Comparison of ENCODE assay signal across 1 cellular context in the genomic region with DNA sequence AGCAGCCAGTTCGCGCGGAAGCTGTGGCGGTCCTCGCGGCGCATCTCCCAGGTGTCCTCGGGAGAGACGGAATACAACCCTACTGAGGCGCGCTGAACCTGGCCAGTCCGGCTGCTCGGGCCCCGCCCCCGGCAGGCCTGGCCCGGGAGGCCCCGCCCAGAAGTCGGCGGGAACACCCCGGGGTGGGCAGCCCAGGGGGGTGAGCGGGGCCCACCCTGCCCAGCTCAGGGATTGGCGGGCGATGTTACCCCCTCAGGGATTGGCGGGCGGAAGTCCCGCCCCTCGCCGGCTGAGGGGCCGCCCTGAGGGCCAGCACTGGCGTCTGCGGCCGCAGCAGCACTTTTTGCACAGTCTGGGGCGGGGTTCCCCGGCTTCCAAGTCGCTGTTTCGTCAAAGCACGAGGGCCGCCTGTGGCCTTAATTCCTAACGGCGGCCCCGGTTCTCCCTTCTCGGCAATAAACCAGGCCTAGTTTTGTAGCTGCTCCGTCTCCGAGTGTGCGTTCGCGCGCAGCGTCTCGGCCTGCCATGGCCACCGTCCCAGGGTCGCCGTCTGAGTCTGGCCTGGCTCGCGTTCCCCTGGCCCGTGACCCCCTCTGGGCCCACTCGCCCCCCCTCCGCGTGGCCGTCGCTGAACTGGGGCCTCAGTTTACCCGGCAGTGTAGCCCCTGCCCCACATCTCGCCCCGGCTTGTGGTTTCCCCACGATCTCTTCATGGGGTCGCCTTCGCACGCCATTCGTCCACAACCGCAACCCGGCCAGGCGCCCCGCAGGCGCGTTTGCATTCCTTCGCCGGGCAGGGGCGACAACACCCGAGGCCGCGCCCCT.
TF ChIP-seq lines count a peak whose summit lies in the region.

No MANE protein-coding gene starts in this region.

TF ChIP-seq in K562, 482 proteins besides CTCF, POLR2A, EP300 and RAD21 (continued from another document):
- no peak for TF ChIP-seq CCNT2 (IDR thresholded peaks at IDR 0.05; ENCODE audit: borderline replicate concordance, extremely low read depth, insufficient read length, low read depth, low read length)
- TF ChIP-seq RBFOX2 (IDR thresholded peaks at IDR 0.05; ENCODE audit: low read depth, low read length) = no peak
- TF ChIP-seq PRPF4 (IDR thresholded peaks at IDR 0.05; ENCODE audit: insufficient read depth, low read depth, low read length, poor library complexity, severe bottlenecking) = peak; percentile 37
- TF ChIP-seq MYBL2 (IDR thresholded peaks at IDR 0.05; ENCODE audit: low read depth) = no peak
- TF ChIP-seq MYBL2 (CRISPR knock-in tag; IDR thresholded peaks at IDR 0.05; ENCODE audit: borderline replicate concordance) = no peak
- peak; percentile 56 for TF ChIP-seq RBM22 (IDR thresholded peaks at IDR 0.05; ENCODE audit: low read depth, low read length, poor library complexity, severe bottlenecking)
- TF ChIP-seq, protein P1, sequence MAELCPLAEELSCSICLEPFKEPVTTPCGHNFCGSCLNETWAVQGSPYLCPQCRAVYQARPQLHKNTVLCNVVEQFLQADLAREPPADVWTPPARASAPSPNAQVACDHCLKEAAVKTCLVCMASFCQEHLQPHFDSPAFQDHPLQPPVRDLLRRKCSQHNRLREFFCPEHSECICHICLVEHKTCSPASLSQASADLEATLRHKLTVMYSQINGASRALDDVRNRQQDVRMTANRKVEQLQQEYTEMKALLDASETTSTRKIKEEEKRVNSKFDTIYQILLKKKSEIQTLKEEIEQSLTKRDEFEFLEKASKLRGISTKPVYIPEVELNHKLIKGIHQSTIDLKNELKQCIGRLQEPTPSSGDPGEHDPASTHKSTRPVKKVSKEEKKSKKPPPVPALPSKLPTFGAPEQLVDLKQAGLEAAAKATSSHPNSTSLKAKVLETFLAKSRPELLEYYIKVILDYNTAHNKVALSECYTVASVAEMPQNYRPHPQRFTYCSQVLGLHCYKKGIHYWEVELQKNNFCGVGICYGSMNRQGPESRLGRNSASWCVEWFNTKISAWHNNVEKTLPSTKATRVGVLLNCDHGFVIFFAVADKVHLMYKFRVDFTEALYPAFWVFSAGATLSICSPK (IDR thresholded peaks at IDR 0.05; ENCODE audit: borderline replicate concordance) = no peak
- TF ChIP-seq ZBTB33 (CRISPR knock-in tag; IDR thresholded peaks at IDR 0.05) = peak; percentile 66
- no peak for TF ChIP-seq PCBP2 (IDR thresholded peaks at IDR 0.05; ENCODE audit: low read depth, low read length, poor library complexity, severe bottlenecking)
- TF ChIP-seq, protein P2, sequence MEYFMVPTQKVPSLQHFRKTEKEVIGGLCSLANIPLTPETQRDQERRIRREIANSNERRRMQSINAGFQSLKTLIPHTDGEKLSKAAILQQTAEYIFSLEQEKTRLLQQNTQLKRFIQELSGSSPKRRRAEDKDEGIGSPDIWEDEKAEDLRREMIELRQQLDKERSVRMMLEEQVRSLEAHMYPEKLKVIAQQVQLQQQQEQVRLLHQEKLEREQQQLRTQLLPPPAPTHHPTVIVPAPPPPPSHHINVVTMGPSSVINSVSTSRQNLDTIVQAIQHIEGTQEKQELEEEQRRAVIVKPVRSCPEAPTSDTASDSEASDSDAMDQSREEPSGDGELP (CRISPR knock-in tag; IDR thresholded peaks at IDR 0.05; ENCODE audit: borderline replicate concordance) = 0 out of 2 replicates have a peak, but pooled peaks have one; percentile 4
